Comparison of ENCODE assay signal across 1 cellular context in genomic region chr1:183090386-183091006, GRCh38.
TF ChIP-seq lines count a peak whose summit lies in the region.

No MANE protein-coding gene starts in this region.

TF ChIP-seq in K562, 482 proteins besides CTCF, POLR2A, EP300 and RAD21 (continued from another document):
- TF ChIP-seq CREB3L1 (IDR thresholded peaks at IDR 0.05; ENCODE audit: borderline replicate concordance, low read depth) (no peak), SMARCA5 (IDR thresholded peaks at IDR 0.05) (no peak), E4F1 (CRISPR knock-in tag; IDR thresholded peaks at IDR 0.05; ENCODE audit: borderline replicate concordance) (no peak), RNF2 (IDR thresholded peaks at IDR 0.05) (no peak)
